Comparison of ENCODE assay signal across 25 cellular contexts in genomic region chr20:24731312-24731711, GRCh38.
"Had no signal": no experiment of that assay in that cellular context is flagged by ENCODE, and none has a peak within 500 bp of the region (broad histone marks: within the 10 kb centered on the region; RNA-seq: fewer than 3 reads in every experiment).

No MANE protein-coding gene starts in this region.

- H3K27me3 Mint-ChIP-seq: memory B cell; naive thymus-derived CD4-positive, alpha-beta T cell; natural killer cell treated with Interleukin-12 subunit alpha and Interleukin-12 subunit beta and Interleukin-15 and Interleukin-18, amount 100 ng/mL, for 72 hours; stimulated activated naive CD8-positive, alpha-beta T cell treated with anti-CD3 and anti-CD28 coated beads, Interleukin-15, Interleukin-2, amounts not matched to agents 100 ng/mL and 50 ng/mL, for 24 hours had no signal

- ATAC-seq: mucosa of descending colon; naive thymus-derived CD4-positive, alpha-beta T cell; natural killer cell treated with Interleukin-12 subunit alpha and Interleukin-12 subunit beta and Interleukin-15 and Interleukin-18, amount 100 ng/mL, for 72 hours; pancreas; right cardiac atrium; stimulated activated effector memory CD8-positive, alpha-beta T cell treated with anti-CD3 and anti-CD28 coated beads, Interleukin-12 subunit alpha, Interleukin-12 subunit beta, amount 100 ng/mL, for 72 hours; upper lobe of right lung had no signal

- H3K4me1 Mint-ChIP-seq: memory B cell; naive thymus-derived CD4-positive, alpha-beta T cell; stimulated activated effector memory CD8-positive, alpha-beta T cell treated with anti-CD3 and anti-CD28 coated beads, Interleukin-12 subunit alpha, Interleukin-12 subunit beta, amount 100 ng/mL, for 72 hours had no signal

- H3K4me3 Mint-ChIP-seq: memory B cell; naive thymus-derived CD4-positive, alpha-beta T cell; natural killer cell treated with Interleukin-12 subunit alpha and Interleukin-12 subunit beta and Interleukin-15 and Interleukin-18, amount 100 ng/mL, for 72 hours; stimulated activated effector memory CD8-positive, alpha-beta T cell treated with anti-CD3 and anti-CD28 coated beads, Interleukin-12 subunit alpha, Interleukin-12 subunit beta, amount 100 ng/mL, for 72 hours; stimulated activated naive CD8-positive, alpha-beta T cell treated with anti-CD3 and anti-CD28 coated beads, Interleukin-15, Interleukin-2, amounts not matched to agents 100 ng/mL and 50 ng/mL, for 24 hours had no signal

- H3K4me3 ChIP-seq: hepatocyte, left ventricle myocardium inferior, mucosa of descending colon, pancreas, prostate gland, sigmoid colon, spleen, suprapubic skin, thoracic aorta, tibial artery, upper lobe of right lung had no signal

- H3K36me3 Mint-ChIP-seq: memory B cell; naive thymus-derived CD4-positive, alpha-beta T cell; natural killer cell treated with Interleukin-12 subunit alpha and Interleukin-12 subunit beta and Interleukin-15 and Interleukin-18, amount 100 ng/mL, for 72 hours; stimulated activated effector memory CD8-positive, alpha-beta T cell treated with anti-CD3 and anti-CD28 coated beads, Interleukin-12 subunit alpha, Interleukin-12 subunit beta, amount 100 ng/mL, for 72 hours had no signal

- H3K9me3 Mint-ChIP-seq: memory B cell; naive thymus-derived CD4-positive, alpha-beta T cell; natural killer cell treated with Interleukin-12 subunit alpha and Interleukin-12 subunit beta and Interleukin-15 and Interleukin-18, amount 100 ng/mL, for 72 hours; stimulated activated effector memory CD8-positive, alpha-beta T cell treated with anti-CD3 and anti-CD28 coated beads, Interleukin-12 subunit alpha, Interleukin-12 subunit beta, amount 100 ng/mL, for 72 hours; stimulated activated naive CD8-positive, alpha-beta T cell treated with anti-CD3 and anti-CD28 coated beads, Interleukin-15, Interleukin-2, amounts not matched to agents 100 ng/mL and 50 ng/mL, for 24 hours had no signal

- H3K27ac Mint-ChIP-seq: memory B cell; naive thymus-derived CD4-positive, alpha-beta T cell; natural killer cell treated with Interleukin-12 subunit alpha and Interleukin-12 subunit beta and Interleukin-15 and Interleukin-18, amount 100 ng/mL, for 72 hours; stimulated activated effector memory CD8-positive, alpha-beta T cell treated with anti-CD3 and anti-CD28 coated beads, Interleukin-12 subunit alpha, Interleukin-12 subunit beta, amount 100 ng/mL, for 72 hours; stimulated activated naive CD8-positive, alpha-beta T cell treated with anti-CD3 and anti-CD28 coated beads, Interleukin-15, Interleukin-2, amounts not matched to agents 100 ng/mL and 50 ng/mL, for 24 hours had no signal

- H3K4me1 ChIP-seq: left ventricle myocardium inferior, pancreas, prostate gland, spleen, suprapubic skin, tibial artery, upper lobe of right lung had no signal

- H3K36me3 ChIP-seq: left ventricle myocardium inferior, pancreas, prostate gland, sigmoid colon, spleen, suprapubic skin, thoracic aorta, tibial artery, upper lobe of right lung had no signal

- H3K27me3 ChIP-seq: hepatocyte, pancreas, sigmoid colon, spleen, suprapubic skin, tibial artery, upper lobe of right lung had no signal

- H3K9me3 ChIP-seq: left ventricle myocardium inferior, mucosa of descending colon, pancreas, prostate gland, sigmoid colon, spleen, suprapubic skin, thoracic aorta, tibial artery, upper lobe of right lung had no signal

- DNase-seq: islet precursor cell; left ventricle myocardium inferior; midbrain; mucosa of descending colon; naive thymus-derived CD4-positive, alpha-beta T cell; pancreas; posterior cingulate gyrus; retina; right cardiac atrium; sigmoid colon; small intestine; spleen; stimulated activated CD4-positive, alpha-beta T cell treated with anti-CD3 and anti-CD28 coated beads, Interleukin-4, amount 100 ng/mL, for 24 hours; stimulated activated naive CD4-positive, alpha-beta T cell; tibial artery; trophoblast cell; upper lobe of right lung had no signal

- H3K27ac ChIP-seq: hepatocyte, left ventricle myocardium inferior, pancreas, prostate gland, sigmoid colon, spleen, suprapubic skin, thoracic aorta, tibial artery, upper lobe of right lung had no signal
